5 cellular contexts compared by ENCODE assay signal in the genomic region with DNA sequence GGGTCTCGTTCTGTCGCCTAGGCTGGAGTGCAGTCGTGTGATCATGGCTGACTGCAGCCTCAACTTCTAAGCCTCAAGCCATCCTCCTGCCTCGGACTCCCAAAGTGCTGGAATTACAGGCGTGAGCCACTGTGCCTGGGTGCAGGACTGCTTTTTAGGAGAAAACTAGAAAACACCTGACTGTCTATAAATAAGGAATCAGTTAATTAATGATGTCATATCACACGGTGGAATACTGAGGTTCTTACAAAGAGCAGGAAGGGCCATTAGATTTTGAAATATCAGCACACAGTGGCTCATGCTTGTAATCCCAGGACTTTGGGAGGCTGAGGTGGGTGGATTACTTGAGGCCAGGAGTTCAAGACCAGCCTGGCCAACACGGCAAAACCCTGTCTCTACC. TPM values are rescaled to one million over a fixed set of nuclear protein-coding genes. Genes with fewer than 3 reads are reported as not detected.
DNase-seq lines count a peak whose midpoint lies in the region; ATAC-seq, FAIRE-seq and TF ChIP-seq lines count a peak whose summit lies in the region.
"Not testable (repeated sequence)": the region's sequence is repeated elsewhere in the genome, so short reads cannot be mapped to it uniquely, and the experiment has no call there.

No MANE protein-coding gene starts in this region.

- H3K79me1 ChIP-seq in neuronal stem cell (ENCODE audit: low read depth, low read length), result not testable (repeated sequence)

- not testable (repeated sequence) for H3K4me3 ChIP-seq in HEK293 (ENCODE audit: low read depth, low read length); GM12878; HepG2 (replicated peaks in 1 of 3; ENCODE audit: insufficient read depth in 1 of 3, low read depth in 2 of 3, low read length in 3 of 3); neuronal stem cell (ENCODE audit: low read length in 2 of 2)

- POLR2A ChIA-PET in HEK293 (lab: Yijun Ruan, JAX); HepG2 (lab: Yijun Ruan, JAX): not testable (repeated sequence)
- POLR2A ChIA-PET in GM12878 (lab: Charles Lee), result interaction anchor here (0.7 kb wide), 1 partner anchor 40 kb away, joined by 4 read pairs; no protein-coding TSS in a partner anchor

- not testable (repeated sequence) for H3K4me1 ChIP-seq in HEK293 (ENCODE audit: control insufficient read depth, insufficient read depth, low read length); GM12878 (ENCODE audit: control insufficient read depth, insufficient read depth, low read length); HepG2 (ENCODE audit: insufficient read depth, low read length); neuronal stem cell (ENCODE audit: control insufficient read depth in 2 of 2, insufficient read depth in 1 of 2, low read depth in 1 of 2, low read length in 2 of 2)

- not testable (repeated sequence) for H4K20me1 ChIP-seq in GM12878 (ENCODE audit: control insufficient read depth, insufficient read depth); HepG2 (ENCODE audit: insufficient read depth, low read length)

- CTCF ChIA-PET in HEK293 (lab: Yijun Ruan, JAX); HepG2 (lab: Yijun Ruan, JAX; ENCODE audit: low intra/inter-chr PET ratio, low total read pairs): not testable (repeated sequence)
- CTCF ChIA-PET in GM12878 (lab: Yijun Ruan, JAX), result interaction anchor here (0.6 to 0.8 kb wide), 2 partner anchors 20 to 140 kb away, joined by 3 read pairs; no protein-coding TSS in a partner anchor

- H3K18ac ChIP-seq in neuronal stem cell (ENCODE audit: low read length), result not testable (repeated sequence)

- H2AK5ac ChIP-seq in neuronal stem cell (ENCODE audit: low read depth, low read length), result not testable (repeated sequence)

- RAD21 ChIA-PET in GM12878 (lab: Charles Lee; ENCODE audit: unreplicated experiment), result not testable (repeated sequence)

- H3K4me3 Mint-ChIP-seq in activated T-cell treated with anti-CD3 and anti-CD28 coated beads, Interleukin-2, amount 50 U/mL, for 24 hours, result not testable (repeated sequence)

- not testable (repeated sequence) for H3K9ac ChIP-seq in GM12878 (ENCODE audit: control insufficient read depth, insufficient read depth, low read length); HepG2 (ENCODE audit: insufficient read depth, low read depth, low read length); neuronal stem cell (ENCODE audit: low read depth, low read length, poor library complexity)

- ATAC-seq in GM12878, HepG2: not testable (repeated sequence)

- BruUV-seq in GM12878 (replicated peaks; lab: Mats Ljungman, UMichigan); HepG2 (replicated peaks; lab: Mats Ljungman, UMichigan): not testable (repeated sequence)

- SMC1A ChIA-PET in GM12878 (lab: Charles Lee; ENCODE audit: uncharacterized antibody, unreplicated experiment), result not testable (repeated sequence)

- not testable (repeated sequence) for FAIRE-seq in GM12878 (lab: Jason Lieb, UNC); HepG2 (lab: Jason Lieb, UNC)

- H3K4me2 ChIP-seq in GM12878 (ENCODE audit: control insufficient read depth, insufficient read depth); HepG2 (ENCODE audit: low read depth, low read length); neuronal stem cell (ENCODE audit: insufficient read depth, low read length, poor library complexity, severe bottlenecking): not testable (repeated sequence)

- not testable (repeated sequence) for TF ChIP-seq RAD21 in GM12878 (IDR thresholded peaks at IDR 0.05; ENCODE audit: insufficient read depth, low read depth, low read length); HepG2 (CRISPR knock-in tag; IDR thresholded peaks at IDR 0.05)

- not testable (repeated sequence) for TF ChIP-seq POLR2A in GM12878 (IDR thresholded peaks at IDR 0.05; ENCODE audit: low read depth, low read length); HepG2 (IDR thresholded peaks at IDR 0.05; ENCODE audit: insufficient read depth in 1 of 2, low read depth in 2 of 2, low read length in 2 of 2)

- TF ChIP-seq EP300 in GM12878 (IDR thresholded peaks at IDR 0.05; ENCODE audit: borderline replicate concordance in 1 of 2, control insufficient read depth in 1 of 2, low read depth in 2 of 2, low read length in 2 of 2); HepG2 (IDR thresholded peaks at IDR 0.05; ENCODE audit: low read depth in 2 of 2, low read length in 2 of 2); HepG2 (CRISPR knock-in tag; IDR thresholded peaks at IDR 0.05; ENCODE audit: borderline replicate concordance): not testable (repeated sequence)

- not testable (repeated sequence) for H3K9me3 Mint-ChIP-seq in activated T-cell treated with anti-CD3 and anti-CD28 coated beads, Interleukin-2, amount 50 U/mL, for 24 hours

- DNase-seq in activated T-cell treated with anti-CD3 and anti-CD28 coated beads, Interleukin-2, amount 50 U/mL, for 24 hours; GM12878 (ENCODE audit: low read depth, low spot score); HepG2 (ENCODE audit: low spot score); neuronal stem cell (ENCODE audit: low spot score): not testable (repeated sequence)

- TF ChIP-seq CTCF in HEK293 (tag by site-specific recombination; IDR thresholded peaks at IDR 0.05); GM12878 (IDR thresholded peaks at IDR 0.05 in 2 of 3, conservative IDR thresholded peaks at IDR 0.05 in 1 of 3; ENCODE audit: control insufficient read depth in 2 of 3, extremely low read depth in 1 of 3, insufficient read depth in 1 of 3, low read depth in 3 of 3, low read length in 3 of 3); HepG2 (CRISPR knock-in tag; IDR thresholded peaks at IDR 0.05): not testable (repeated sequence)

- H3K4me1 Mint-ChIP-seq in activated T-cell treated with anti-CD3 and anti-CD28 coated beads, Interleukin-2, amount 50 U/mL, for 24 hours (ENCODE audit: low read depth), result not testable (repeated sequence)

- not testable (repeated sequence) for H3K27me3 ChIP-seq in GM12878 (replicated peaks in 1 of 2; ENCODE audit: control insufficient read depth in 2 of 2, insufficient read depth in 2 of 2, low read length in 1 of 2); HepG2 (ENCODE audit: control insufficient read depth in 1 of 2, insufficient read depth in 2 of 2, low read length in 2 of 2); neuronal stem cell (ENCODE audit: control insufficient read depth in 3 of 3, insufficient read depth in 3 of 3, low read depth in 1 of 3, low read length in 3 of 3)

- not testable (repeated sequence) for H2BK15ac ChIP-seq in neuronal stem cell (ENCODE audit: low read length)

- not testable (repeated sequence) for H3K27me3 Mint-ChIP-seq in activated T-cell treated with anti-CD3 and anti-CD28 coated beads, Interleukin-2, amount 50 U/mL, for 24 hours

- not testable (repeated sequence) for H3K79me2 ChIP-seq in GM12878 (ENCODE audit: control insufficient read depth, insufficient read depth, low read length); HepG2 (ENCODE audit: insufficient read depth, low read length)

- H2BK120ac ChIP-seq in neuronal stem cell (ENCODE audit: low read depth, low read length), result not testable (repeated sequence)

- not testable (repeated sequence) for H2AFZ ChIP-seq in GM12878 (ENCODE audit: control insufficient read depth, low read depth, low read length); HepG2 (ENCODE audit: low read length); neuronal stem cell (ENCODE audit: low read length)

- H3K36me3 ChIP-seq in HEK293 (ENCODE audit: control insufficient read depth in 2 of 2, insufficient read depth in 1 of 2, low read length in 2 of 2), result peaks cover 0 to 55% of the 10 kb centered on the region in 2 experiments; a peak in 2 of 3 replicates
- peaks cover 0 to 11% of the 10 kb centered on the region in 2 experiments; a peak in 3 of 4 replicates for H3K36me3 ChIP-seq in GM12878 (ENCODE audit: control insufficient read depth in 2 of 2, insufficient read depth in 2 of 2, low read length in 1 of 2)
- H3K36me3 ChIP-seq in HepG2 (replicated peaks in 1 of 2; ENCODE audit: control insufficient read depth in 1 of 2, insufficient read depth in 2 of 2, low read length in 2 of 2), result peaks cover 8 to 12% of the 10 kb centered on the region in 2 experiments; a peak in 3 of 5 replicates
- H3K36me3 ChIP-seq in neuronal stem cell (replicated peaks in 1 of 2; ENCODE audit: control insufficient read depth in 2 of 2, insufficient read depth in 2 of 2, low read length in 2 of 2), result peaks cover 4 to 52% of the 10 kb centered on the region in 2 donors

- not testable (repeated sequence) for H4K91ac ChIP-seq in neuronal stem cell (ENCODE audit: low read depth, low read length, poor library complexity)

- H3K36me3 Mint-ChIP-seq in activated T-cell treated with anti-CD3 and anti-CD28 coated beads, Interleukin-2, amount 50 U/mL, for 24 hours (ENCODE audit: low read depth), result peaks cover 93% of the 10 kb centered on the region

- peak overlapping the region; percentile 49 for H3K23ac ChIP-seq in neuronal stem cell (ENCODE audit: low read depth, low read length, poor library complexity)

- H2BK5ac ChIP-seq in neuronal stem cell (ENCODE audit: low read length), result not testable (repeated sequence)

- not testable (repeated sequence) for H3K14ac ChIP-seq in neuronal stem cell (ENCODE audit: low read length)

- H3K27ac ChIP-seq in HEK293 (ENCODE audit: extremely low read depth, low read depth, low read length); GM12878 (ENCODE audit: control insufficient read depth, insufficient read depth); HepG2 (ENCODE audit: extremely low read length, insufficient read depth, low read length); neuronal stem cell (replicated peaks; ENCODE audit: low read length): not testable (repeated sequence)

- H2BK12ac ChIP-seq in neuronal stem cell (ENCODE audit: low read length), result not testable (repeated sequence)

- not testable (repeated sequence) for H3K4ac ChIP-seq in neuronal stem cell (ENCODE audit: low read length)

- H3K9me3 ChIP-seq in HEK293 (ENCODE audit: control insufficient read depth, insufficient read depth, low read depth, low read length); GM12878 (replicated peaks; ENCODE audit: control insufficient read depth, insufficient read depth, low read length); HepG2 (ENCODE audit: low read length); neuronal stem cell (replicated peaks in 1 of 2; ENCODE audit: control insufficient read depth in 2 of 2, insufficient read depth in 1 of 2, low read depth in 1 of 2, low read length in 2 of 2): not testable (repeated sequence)

- 73% methylated on average over 7 of the region's 7 CpGs for WGBS in GM12878 (ENCODE audit: insufficient coverage, insufficient replicate concordance, low lambda C conversion rate, missing lambda C conversion rate)
- 96% methylated on average over 7 of the region's 7 CpGs for WGBS in HepG2 (ENCODE audit: low lambda C conversion rate)
- WGBS in neuronal stem cell (ENCODE audit: extremely low coverage in 2 of 2, insufficient read length in 2 of 2, insufficient replicate concordance in 1 of 2), 2 donors, result no CpG with 5 or more reads among the region's 7 CpGs

- intact Hi-C loops in GM12878 (cut with micrococcal nuclease; ENCODE audit: unreplicated experiment); HepG2 (cut with micrococcal nuclease; ENCODE audit: unreplicated experiment): not testable (repeated sequence)

- peak overlapping the region; percentile 53 for H3K27ac Mint-ChIP-seq in activated T-cell treated with anti-CD3 and anti-CD28 coated beads, Interleukin-2, amount 50 U/mL, for 24 hours

- in situ Hi-C loops in GM12878 (cut with MboI), result not testable (repeated sequence)
- in situ Hi-C loops in HepG2 (cut with HindIII; ENCODE audit: extremely low pct_ligation_motif_present, low pct_unique_long_range_greater_than_20kb), result loop anchor here (25.0 kb wide), 1 partner anchor 259 kb away; no protein-coding TSS in a partner anchor

- H4K8ac ChIP-seq in neuronal stem cell (ENCODE audit: low read depth, low read length), result not testable (repeated sequence)

RNA-seq across cellular contexts. Expression of a gene that starts 51.5 kb away (rescaled TPM):
- 112 and 114 TPM in 2 replicates for total RNA-seq in GM12878 (2013; cell fraction: nucleolus; rRNA removed)
- 23.1 and 23.8 TPM in 2 replicates for total RNA-seq in GM12878 (2014; rRNA removed)
- total RNA-seq in GM12878 (2014; rRNA removed; fragmentation: Illumina TruSeq; extraction: Trizol), result 38.2 and 39.0 TPM in 2 replicates
- total RNA-seq in GM12878 (2021), result 39.9 and 42.8 TPM in 2 replicates
- polyA plus RNA-seq in GM12878 (2011; ENCODE audit: low read depth), result 14.1 TPM
- polyA plus RNA-seq in GM12878 (2011; rRNA removed), result 39.4 and 45.1 TPM in 2 replicates
- 30.0 and 35.0 TPM in 2 replicates for polyA plus RNA-seq in GM12878 (2011; cell fraction: cytosol; rRNA removed)
- polyA plus RNA-seq in GM12878 (2011; cell fraction: nucleus; rRNA removed), result 42.1 and 50.6 TPM in 2 replicates
- polyA plus RNA-seq in GM12878 (2012), result 18.3 and 18.9 TPM in 2 replicates
- 40.3 and 50.2 TPM in 2 replicates for polyA plus RNA-seq in GM12878 (2014; fragmentation: Illumina TruSeq; extraction: Trizol)
- polyA plus RNA-seq in GM12878 (2014; fragmentation: Nextera tagmentation; extraction: Ambion mirVana), result 10 to 100 TPM in 1 of 2 experiments, 1 to 10 TPM in 1; 7.4 to 10.2 TPM
- polyA plus RNA-seq in GM12878 (2014; rRNA removed), result 32.0 and 34.3 TPM in 2 replicates
- polyA plus RNA-seq in GM12878 (2016; fragmentation: Nextera tagmentation; extraction: Ambion mirVana), result 10 to 100 TPM; 10.0 to 21.3 TPM
- polyA minus RNA-seq in GM12878 (2011; rRNA and poly(A)+ RNA removed), result 40.9 and 45.5 TPM in 2 replicates
- polyA minus RNA-seq in GM12878 (2011; cell fraction: cytosol; rRNA and poly(A)+ RNA removed), result 15.6 and 17.0 TPM in 2 replicates
- polyA minus RNA-seq in GM12878 (2011; cell fraction: nucleus; rRNA and poly(A)+ RNA removed), result 27.4 and 58.9 TPM in 2 replicates
- 22.2 and 29.0 TPM in 2 replicates for total RNA-seq in HepG2 (2016; rRNA removed; fragmentation: Illumina TruSeq; extraction: Trizol)
- total RNA-seq in HepG2 (2016; cell fraction: cytosol; rRNA removed; fragmentation: Illumina TruSeq; extraction: Trizol; ENCODE audit: low read depth), result 13.2 and 15.1 TPM in 2 replicates
- total RNA-seq in HepG2 (2016; cell fraction: insoluble cytoplasmic fraction; rRNA removed; fragmentation: Illumina TruSeq; extraction: Trizol), result 20.7 and 29.3 TPM in 2 replicates
- total RNA-seq in HepG2 (2016; cell fraction: membrane; rRNA removed; fragmentation: Illumina TruSeq; extraction: Trizol), result 12.4 and 12.5 TPM in 2 replicates
- 30.3 and 40.7 TPM in 2 replicates for total RNA-seq in HepG2 (2016; cell fraction: nucleus; rRNA removed; fragmentation: Illumina TruSeq; extraction: Trizol)
- 27.6 and 30.1 TPM in 2 replicates for polyA plus RNA-seq in HepG2 (2011; rRNA removed)
- 18.6 and 19.6 TPM in 2 replicates for polyA plus RNA-seq in HepG2 (2011; cell fraction: cytosol; rRNA removed)
- 30.8 and 35.1 TPM in 2 replicates for polyA plus RNA-seq in HepG2 (2011; cell fraction: nucleus; rRNA removed)
- polyA plus RNA-seq in HepG2 (2012), result 19.5 and 29.5 TPM in 2 replicates
- 3.5 and 3.8 TPM in 2 replicates for polyA plus RNA-seq in HepG2 (2016; cell fraction: cytosol; fragmentation: Illumina TruSeq; extraction: Trizol; ENCODE audit: low read depth)
- polyA plus RNA-seq in HepG2 (2016; cell fraction: insoluble cytoplasmic fraction; fragmentation: Illumina TruSeq; extraction: Trizol; ENCODE audit: low read depth), result 25.3 and 28.3 TPM in 2 replicates
- 6.2 and 6.5 TPM in 2 replicates for polyA plus RNA-seq in HepG2 (2016; cell fraction: membrane; fragmentation: Illumina TruSeq; extraction: Trizol; ENCODE audit: low read depth)
- 38.1 and 40.6 TPM in 2 replicates for polyA plus RNA-seq in HepG2 (2016; cell fraction: nucleus; fragmentation: Illumina TruSeq; extraction: Trizol; ENCODE audit: insufficient read depth, low read depth)
- polyA minus RNA-seq in HepG2 (2011; rRNA and poly(A)+ RNA removed; ENCODE audit: low replicate concordance), result 85.8 and 132 TPM in 2 replicates
- polyA minus RNA-seq in HepG2 (2011; cell fraction: cytosol; rRNA and poly(A)+ RNA removed), result 16.7 and 20.7 TPM in 2 replicates
- polyA minus RNA-seq in HepG2 (2011; cell fraction: nucleus; rRNA and poly(A)+ RNA removed), result 50.2 and 53.3 TPM in 2 replicates
- polyA plus RNA-seq in neuronal stem cell (2013, experiment 1 of 2), result 62.4 TPM
- polyA plus RNA-seq in neuronal stem cell (2013, experiment 2 of 2), result 62.6 TPM
